9 cellular contexts compared by ENCODE assay signal in the genomic region with DNA sequence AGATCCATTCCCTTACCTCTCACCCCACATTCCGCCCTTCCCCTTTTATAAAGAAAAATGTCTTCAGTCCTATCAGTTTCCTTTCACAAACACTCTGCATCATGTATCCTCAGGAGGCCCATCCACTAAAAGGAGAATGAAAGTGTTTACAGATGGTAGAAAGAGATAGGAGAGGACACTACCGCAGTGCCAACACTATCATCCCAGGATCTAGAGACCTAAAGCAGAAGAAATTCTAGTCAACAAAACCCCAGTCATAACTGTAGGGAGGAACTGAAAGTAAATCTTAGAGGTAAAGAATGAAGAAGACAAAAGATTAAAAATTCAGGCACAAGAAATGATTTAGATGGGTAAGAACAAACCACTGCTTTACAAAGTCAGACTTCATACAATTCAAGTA.
DNase-seq lines count a peak whose midpoint lies in the region; ATAC-seq and TF ChIP-seq lines count a peak whose summit lies in the region.
"Had no signal": no experiment of that assay in that cellular context is flagged by ENCODE, and none has a peak within 500 bp of the region (broad histone marks: within the 10 kb centered on the region; RNA-seq: fewer than 3 reads in every experiment).

No MANE protein-coding gene starts in this region.

- WGBS in smooth muscle cell (ENCODE audit: low lambda C conversion rate), result 53% methylated on average over 2 of the region's 2 CpGs

- H3K36me3 ChIP-seq in Caco-2 (ENCODE audit: control insufficient read depth, insufficient read depth, low read length) (no peaks in the 10 kb centered on the region), smooth muscle cell (ENCODE audit: low read depth) (peaks cover 5% of the 10 kb centered on the region)

- H3K9me3 Mint-ChIP-seq in nephron progenitor cell (peaks cover 22% of the 10 kb centered on the region), Caco-2 (ENCODE audit: unreplicated experiment) (no peaks in the 10 kb centered on the region)

- ATAC-seq in HG02678 (IDR thresholded peaks at IDR 0.05; ENCODE audit: unreplicated experiment), result peak; percentile 83

- intact Hi-C loops in Caco-2 (cut with micrococcal nuclease; ENCODE audit: unreplicated experiment), result no loop called here

- H3K27me3 ChIP-seq in Caco-2 (replicated peaks; ENCODE audit: control insufficient read depth, insufficient read depth, low read length) (no peaks in the 10 kb centered on the region), smooth muscle cell (ENCODE audit: low read depth) (no peaks in the 10 kb centered on the region)

- H3K4me1 Mint-ChIP-seq in nephron progenitor cell (peaks cover 49% of the 10 kb centered on the region), Caco-2 (ENCODE audit: low read depth, unreplicated experiment) (peaks cover 4% of the 10 kb centered on the region)

- peaks cover 62% of the 10 kb centered on the region for H3K36me3 Mint-ChIP-seq in nephron progenitor cell (ENCODE audit: low read depth)
- H3K36me3 Mint-ChIP-seq in Caco-2 (ENCODE audit: insufficient read depth, unreplicated experiment), result peaks cover 5% of the 10 kb centered on the region

- CTCF ChIA-PET in Caco-2 (lab: Charles Lee), result no interaction called here

- H3K79me2 ChIP-seq in smooth muscle cell (ENCODE audit: low read depth), result peaks cover 99% of the 10 kb centered on the region

- H3K4me1 ChIP-seq in Caco-2 (no peaks in the 10 kb centered on the region), smooth muscle cell (ENCODE audit: low read depth) (no peaks in the 10 kb centered on the region)

- POLR2A ChIA-PET in Caco-2 (lab: Charles Lee), result no interaction called here

- no peak for TF ChIP-seq CTCF in nephron progenitor cell (IDR thresholded peaks at IDR 0.05)
- TF ChIP-seq CTCF in Caco-2 (IDR thresholded peaks at IDR 0.05; ENCODE audit: insufficient read depth in 1 of 2, low read depth in 1 of 2, low read length in 1 of 2, severe bottlenecking in 1 of 2, unreplicated experiment in 1 of 2), result no peak
- TF ChIP-seq CTCF in smooth muscle cell (IDR thresholded peaks at IDR 0.05; ENCODE audit: borderline replicate concordance, insufficient read depth, poor library complexity, severe bottlenecking), result no peak

- BruUV-seq in Caco-2 (replicated peaks; lab: Mats Ljungman, UMichigan), result no TSS peak

- H3K4me2 ChIP-seq in smooth muscle cell, result no peak overlapping the region

- DNase-seq in NCI-H2171 treated with DMSO at 0.1 percent for 48 hours (lab: John Stamatoyannopoulos, UW), result peak; percentile 22
- DNase-seq in NCI-H2171 (lab: John Stamatoyannopoulos, UW), result no peak
- peak; percentile 24 for DNase-seq in SK-N-DZ (ENCODE audit: low spot score)
- DNase-seq in nephron progenitor cell, result no peak
- DNase-seq in Caco-2, result no peak
- no peak for DNase-seq in NCI-H2029 treated with DMSO at 0.1 percent for 48 hours (lab: John Stamatoyannopoulos, UW)
- DNase-seq in smooth muscle cell (lab: John Stamatoyannopoulos, UW; ENCODE audit: unreplicated experiment), result no peak

- no peak overlapping the region for H3K9ac ChIP-seq in smooth muscle cell (ENCODE audit: low read depth)

- H4K20me1 ChIP-seq in smooth muscle cell (ENCODE audit: low read depth), result peaks cover 72% of the 10 kb centered on the region

- H3K4me3 Mint-ChIP-seq in nephron progenitor cell (peak overlapping the region; percentile 13), Caco-2 (ENCODE audit: unreplicated experiment) (no peak overlapping the region)

- H3F3A ChIP-seq in smooth muscle cell (ENCODE audit: low read depth), result no peaks in the 10 kb centered on the region

- H2AFZ ChIP-seq in smooth muscle cell (ENCODE audit: low read depth), result no peak overlapping the region

- H3K27ac Mint-ChIP-seq in nephron progenitor cell (peak overlapping the region; percentile 44), Caco-2 (ENCODE audit: unreplicated experiment) (no peak overlapping the region)

- H3K9me3 ChIP-seq in Caco-2, result no peaks in the 10 kb centered on the region
- H3K9me3 ChIP-seq in smooth muscle cell (replicated peaks; ENCODE audit: low read depth), result no peaks in the 10 kb centered on the region

- H3K4me3 ChIP-seq in Caco-2 (ENCODE audit: low read depth, low read length) (no peak overlapping the region), smooth muscle cell (no peak overlapping the region)

- no peak overlapping the region for H3K27ac ChIP-seq in smooth muscle cell (ENCODE audit: low read depth)
- H3K27ac ChIP-seq: HL-60 had no signal

- no peaks in the 10 kb centered on the region for H3K27me3 Mint-ChIP-seq in nephron progenitor cell (ENCODE audit: low read depth, poor library complexity)
- H3K27me3 Mint-ChIP-seq in Caco-2 (ENCODE audit: insufficient read depth, unreplicated experiment), result no peaks in the 10 kb centered on the region

Comparison
In these comparisons a context has a peak if more than half of its experiments do, and no peak if none do; other contexts are left out.
1. DNase-seq: peak in NCI-H2171 treated with DMSO at 0.1 percent for 48 hours (single experiment) and SK-N-DZ (single experiment); none in NCI-H2171 (single experiment), nephron progenitor cell (single experiment), Caco-2 (0 of 2), NCI-H2029 treated with DMSO at 0.1 percent for 48 hours (single experiment) and smooth muscle cell (single experiment).